In the genomic region with DNA sequence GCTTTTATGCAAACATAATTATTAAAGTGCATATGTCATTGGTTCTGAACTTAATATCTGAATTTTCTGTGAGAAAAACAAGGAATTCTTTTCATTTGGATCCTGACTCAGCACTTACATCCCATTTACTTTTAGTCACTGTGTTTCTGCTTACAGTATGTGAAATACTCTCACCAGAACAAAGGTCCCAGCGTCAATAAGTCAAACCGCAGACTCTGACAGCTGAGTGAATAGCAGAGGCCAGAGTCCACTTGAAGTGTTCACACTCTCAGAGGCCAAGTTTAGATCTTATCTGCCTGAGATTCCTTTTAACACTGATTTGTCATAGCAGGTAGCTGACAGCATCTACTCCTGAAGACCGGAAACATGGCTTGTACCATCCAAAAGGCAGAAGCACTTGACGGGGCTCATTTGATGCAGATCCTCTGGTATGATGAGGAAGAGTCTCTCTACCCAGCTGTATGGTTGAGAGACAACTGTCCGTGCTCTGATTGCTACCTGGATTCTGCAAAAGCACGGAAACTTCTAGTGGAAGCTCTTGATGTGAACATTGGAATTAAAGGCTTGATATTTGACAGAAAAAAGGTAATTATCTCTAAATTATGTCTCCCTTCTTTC, we compare ENCODE assay signal across 1 cellular context.
TF ChIP-seq lines count a peak whose summit lies in the region.

No MANE protein-coding gene starts in this region.

TF ChIP-seq in HepG2, 621 proteins besides CTCF, POLR2A, EP300 and RAD21 (continued from another document and continues in another):
- TF ChIP-seq, protein P1, sequence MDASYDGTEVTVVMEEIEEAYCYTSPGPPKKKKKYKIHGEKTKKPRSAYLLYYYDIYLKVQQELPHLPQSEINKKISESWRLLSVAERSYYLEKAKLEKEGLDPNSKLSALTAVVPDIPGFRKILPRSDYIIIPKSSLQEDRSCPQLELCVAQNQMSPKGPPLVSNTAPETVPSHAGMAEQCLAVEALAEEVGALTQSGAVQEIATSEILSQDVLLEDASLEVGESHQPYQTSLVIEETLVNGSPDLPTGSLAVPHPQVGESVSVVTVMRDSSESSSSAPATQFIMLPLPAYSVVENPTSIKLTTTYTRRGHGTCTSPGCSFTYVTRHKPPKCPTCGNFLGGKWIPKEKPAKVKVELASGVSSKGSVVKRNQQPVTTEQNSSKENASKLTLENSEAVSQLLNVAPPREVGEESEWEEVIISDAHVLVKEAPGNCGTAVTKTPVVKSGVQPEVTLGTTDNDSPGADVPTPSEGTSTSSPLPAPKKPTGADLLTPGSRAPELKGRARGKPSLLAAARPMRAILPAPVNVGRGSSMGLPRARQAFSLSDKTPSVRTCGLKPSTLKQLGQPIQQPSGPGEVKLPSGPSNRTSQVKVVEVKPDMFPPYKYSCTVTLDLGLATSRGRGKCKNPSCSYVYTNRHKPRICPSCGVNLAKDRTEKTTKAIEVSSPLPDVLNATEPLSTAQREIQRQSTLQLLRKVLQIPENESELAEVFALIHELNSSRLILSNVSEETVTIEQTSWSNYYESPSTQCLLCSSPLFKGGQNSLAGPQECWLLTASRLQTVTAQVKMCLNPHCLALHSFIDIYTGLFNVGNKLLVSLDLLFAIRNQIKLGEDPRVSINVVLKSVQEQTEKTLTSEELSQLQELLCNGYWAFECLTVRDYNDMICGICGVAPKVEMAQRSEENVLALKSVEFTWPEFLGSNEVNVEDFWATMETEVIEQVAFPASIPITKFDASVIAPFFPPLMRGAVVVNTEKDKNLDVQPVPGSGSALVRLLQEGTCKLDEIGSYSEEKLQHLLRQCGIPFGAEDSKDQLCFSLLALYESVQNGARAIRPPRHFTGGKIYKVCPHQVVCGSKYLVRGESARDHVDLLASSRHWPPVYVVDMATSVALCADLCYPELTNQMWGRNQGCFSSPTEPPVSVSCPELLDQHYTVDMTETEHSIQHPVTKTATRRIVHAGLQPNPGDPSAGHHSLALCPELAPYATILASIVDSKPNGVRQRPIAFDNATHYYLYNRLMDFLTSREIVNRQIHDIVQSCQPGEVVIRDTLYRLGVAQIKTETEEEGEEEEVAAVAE (CRISPR knock-in tag; IDR thresholded peaks at IDR 0.05; ENCODE audit: borderline replicate concordance): peak; percentile 82; the same call in 1 of the 2 replicates
- TF ChIP-seq, protein P2, sequence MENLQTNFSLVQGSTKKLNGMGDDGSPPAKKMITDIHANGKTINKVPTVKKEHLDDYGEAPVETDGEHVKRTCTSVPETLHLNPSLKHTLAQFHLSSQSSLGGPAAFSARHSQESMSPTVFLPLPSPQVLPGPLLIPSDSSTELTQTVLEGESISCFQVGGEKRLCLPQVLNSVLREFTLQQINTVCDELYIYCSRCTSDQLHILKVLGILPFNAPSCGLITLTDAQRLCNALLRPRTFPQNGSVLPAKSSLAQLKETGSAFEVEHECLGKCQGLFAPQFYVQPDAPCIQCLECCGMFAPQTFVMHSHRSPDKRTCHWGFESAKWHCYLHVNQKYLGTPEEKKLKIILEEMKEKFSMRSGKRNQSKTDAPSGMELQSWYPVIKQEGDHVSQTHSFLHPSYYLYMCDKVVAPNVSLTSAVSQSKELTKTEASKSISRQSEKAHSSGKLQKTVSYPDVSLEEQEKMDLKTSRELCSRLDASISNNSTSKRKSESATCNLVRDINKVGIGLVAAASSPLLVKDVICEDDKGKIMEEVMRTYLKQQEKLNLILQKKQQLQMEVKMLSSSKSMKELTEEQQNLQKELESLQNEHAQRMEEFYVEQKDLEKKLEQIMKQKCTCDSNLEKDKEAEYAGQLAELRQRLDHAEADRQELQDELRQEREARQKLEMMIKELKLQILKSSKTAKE (CRISPR knock-in tag; IDR thresholded peaks at IDR 0.05; ENCODE audit: borderline replicate concordance): peak; percentile 79
- TF ChIP-seq, protein P3, sequence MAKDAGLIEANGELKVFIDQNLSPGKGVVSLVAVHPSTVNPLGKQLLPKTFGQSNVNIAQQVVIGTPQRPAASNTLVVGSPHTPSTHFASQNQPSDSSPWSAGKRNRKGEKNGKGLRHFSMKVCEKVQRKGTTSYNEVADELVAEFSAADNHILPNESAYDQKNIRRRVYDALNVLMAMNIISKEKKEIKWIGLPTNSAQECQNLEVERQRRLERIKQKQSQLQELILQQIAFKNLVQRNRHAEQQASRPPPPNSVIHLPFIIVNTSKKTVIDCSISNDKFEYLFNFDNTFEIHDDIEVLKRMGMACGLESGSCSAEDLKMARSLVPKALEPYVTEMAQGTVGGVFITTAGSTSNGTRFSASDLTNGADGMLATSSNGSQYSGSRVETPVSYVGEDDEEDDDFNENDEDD (CRISPR knock-in tag; IDR thresholded peaks at IDR 0.05; ENCODE audit: borderline replicate concordance): no peak
- 0 out of 2 replicates have a peak, but pooled peaks have one; percentile 27 for TF ChIP-seq MIER2 (CRISPR knock-in tag; IDR thresholded peaks at IDR 0.05)
- TF ChIP-seq, protein P4, sequence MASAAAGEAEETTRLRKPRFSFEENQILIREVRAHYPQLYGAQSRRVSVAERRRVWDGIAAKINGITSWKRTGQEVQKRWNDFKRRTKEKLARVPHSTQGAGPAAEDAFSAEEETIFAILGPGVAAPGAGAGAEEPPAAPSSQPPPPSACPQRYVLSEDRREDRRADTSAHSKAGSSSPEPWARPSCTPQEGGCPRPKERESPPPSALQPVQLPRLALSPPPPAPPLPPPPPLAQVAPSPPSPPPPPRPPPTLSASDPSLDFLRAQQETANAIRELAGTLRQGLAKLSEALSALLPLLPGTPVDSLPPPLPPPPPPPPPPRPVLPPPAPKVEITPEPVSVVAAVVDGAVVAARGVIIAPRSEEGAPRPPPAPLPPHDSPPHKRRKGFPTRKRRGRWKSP (CRISPR knock-in tag; IDR thresholded peaks at IDR 0.05): 0 out of 2 replicates have a peak, but pooled peaks have one; percentile 30
- peak; percentile 79 for TF ChIP-seq FOXA3 (CRISPR knock-in tag; IDR thresholded peaks at IDR 0.05)
- TF ChIP-seq, protein P5, sequence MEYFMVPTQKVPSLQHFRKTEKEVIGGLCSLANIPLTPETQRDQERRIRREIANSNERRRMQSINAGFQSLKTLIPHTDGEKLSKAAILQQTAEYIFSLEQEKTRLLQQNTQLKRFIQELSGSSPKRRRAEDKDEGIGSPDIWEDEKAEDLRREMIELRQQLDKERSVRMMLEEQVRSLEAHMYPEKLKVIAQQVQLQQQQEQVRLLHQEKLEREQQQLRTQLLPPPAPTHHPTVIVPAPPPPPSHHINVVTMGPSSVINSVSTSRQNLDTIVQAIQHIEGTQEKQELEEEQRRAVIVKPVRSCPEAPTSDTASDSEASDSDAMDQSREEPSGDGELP (IDR thresholded peaks at IDR 0.05; ENCODE audit: borderline replicate concordance, low read depth): peak; percentile 96
- TF ChIP-seq, protein P6, sequence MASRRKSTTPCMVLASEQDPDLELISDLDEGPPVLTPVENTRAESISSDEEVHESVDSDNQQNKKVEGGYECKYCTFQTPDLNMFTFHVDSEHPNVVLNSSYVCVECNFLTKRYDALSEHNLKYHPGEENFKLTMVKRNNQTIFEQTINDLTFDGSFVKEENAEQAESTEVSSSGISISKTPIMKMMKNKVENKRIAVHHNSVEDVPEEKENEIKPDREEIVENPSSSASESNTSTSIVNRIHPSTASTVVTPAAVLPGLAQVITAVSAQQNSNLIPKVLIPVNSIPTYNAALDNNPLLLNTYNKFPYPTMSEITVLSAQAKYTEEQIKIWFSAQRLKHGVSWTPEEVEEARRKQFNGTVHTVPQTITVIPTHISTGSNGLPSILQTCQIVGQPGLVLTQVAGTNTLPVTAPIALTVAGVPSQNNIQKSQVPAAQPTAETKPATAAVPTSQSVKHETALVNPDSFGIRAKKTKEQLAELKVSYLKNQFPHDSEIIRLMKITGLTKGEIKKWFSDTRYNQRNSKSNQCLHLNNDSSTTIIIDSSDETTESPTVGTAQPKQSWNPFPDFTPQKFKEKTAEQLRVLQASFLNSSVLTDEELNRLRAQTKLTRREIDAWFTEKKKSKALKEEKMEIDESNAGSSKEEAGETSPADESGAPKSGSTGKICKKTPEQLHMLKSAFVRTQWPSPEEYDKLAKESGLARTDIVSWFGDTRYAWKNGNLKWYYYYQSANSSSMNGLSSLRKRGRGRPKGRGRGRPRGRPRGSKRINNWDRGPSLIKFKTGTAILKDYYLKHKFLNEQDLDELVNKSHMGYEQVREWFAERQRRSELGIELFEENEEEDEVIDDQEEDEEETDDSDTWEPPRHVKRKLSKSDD (CRISPR knock-in tag; IDR thresholded peaks at IDR 0.05; ENCODE audit: low read depth): no peak
- TF ChIP-seq, protein P7, sequence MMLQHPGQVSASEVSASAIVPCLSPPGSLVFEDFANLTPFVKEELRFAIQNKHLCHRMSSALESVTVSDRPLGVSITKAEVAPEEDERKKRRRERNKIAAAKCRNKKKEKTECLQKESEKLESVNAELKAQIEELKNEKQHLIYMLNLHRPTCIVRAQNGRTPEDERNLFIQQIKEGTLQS (CRISPR knock-in tag; IDR thresholded peaks at IDR 0.05): 0 out of 2 replicates have a peak, but pooled peaks have one; percentile 58
- TF ChIP-seq, protein P8, sequence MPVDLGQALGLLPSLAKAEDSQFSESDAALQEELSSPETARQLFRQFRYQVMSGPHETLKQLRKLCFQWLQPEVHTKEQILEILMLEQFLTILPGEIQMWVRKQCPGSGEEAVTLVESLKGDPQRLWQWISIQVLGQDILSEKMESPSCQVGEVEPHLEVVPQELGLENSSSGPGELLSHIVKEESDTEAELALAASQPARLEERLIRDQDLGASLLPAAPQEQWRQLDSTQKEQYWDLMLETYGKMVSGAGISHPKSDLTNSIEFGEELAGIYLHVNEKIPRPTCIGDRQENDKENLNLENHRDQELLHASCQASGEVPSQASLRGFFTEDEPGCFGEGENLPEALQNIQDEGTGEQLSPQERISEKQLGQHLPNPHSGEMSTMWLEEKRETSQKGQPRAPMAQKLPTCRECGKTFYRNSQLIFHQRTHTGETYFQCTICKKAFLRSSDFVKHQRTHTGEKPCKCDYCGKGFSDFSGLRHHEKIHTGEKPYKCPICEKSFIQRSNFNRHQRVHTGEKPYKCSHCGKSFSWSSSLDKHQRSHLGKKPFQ (CRISPR knock-in tag; IDR thresholded peaks at IDR 0.05; ENCODE audit: insufficient replicate concordance): peak; percentile 98
- TF ChIP-seq CREM (IDR thresholded peaks at IDR 0.05): peak; percentile 68
- TF ChIP-seq CREM (CRISPR knock-in tag; IDR thresholded peaks at IDR 0.05): no peak
- no peak for TF ChIP-seq MED8 (CRISPR knock-in tag; IDR thresholded peaks at IDR 0.05; ENCODE audit: insufficient replicate concordance)
- no peak for TF ChIP-seq SIN3B (IDR thresholded peaks at IDR 0.05; ENCODE audit: low read length)
- TF ChIP-seq ZNF382 (CRISPR knock-in tag; IDR thresholded peaks at IDR 0.05; ENCODE audit: borderline replicate concordance): no peak
- TF ChIP-seq NR2F6 (IDR thresholded peaks at IDR 0.05): peak; percentile 83
- TF ChIP-seq NR2F6 (CRISPR knock-in tag; IDR thresholded peaks at IDR 0.05): peak; percentile 79
- TF ChIP-seq ZNF251 (CRISPR knock-in tag; IDR thresholded peaks at IDR 0.05): no peak
- TF ChIP-seq, protein P9, sequence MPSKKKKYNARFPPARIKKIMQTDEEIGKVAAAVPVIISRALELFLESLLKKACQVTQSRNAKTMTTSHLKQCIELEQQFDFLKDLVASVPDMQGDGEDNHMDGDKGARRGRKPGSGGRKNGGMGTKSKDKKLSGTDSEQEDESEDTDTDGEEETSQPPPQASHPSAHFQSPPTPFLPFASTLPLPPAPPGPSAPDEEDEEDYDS (CRISPR knock-in tag; IDR thresholded peaks at IDR 0.05): peak; percentile 47; the same call in 1 of the 2 replicates
- TF ChIP-seq RARA (CRISPR knock-in tag; IDR thresholded peaks at IDR 0.05): peak; percentile 95
- TF ChIP-seq ZNF724P (CRISPR knock-in tag; IDR thresholded peaks at IDR 0.05; ENCODE audit: borderline replicate concordance): no peak
- peak; percentile 86; the same call in 1 of the 2 replicates for TF ChIP-seq FOXK1 (CRISPR knock-in tag; IDR thresholded peaks at IDR 0.05; ENCODE audit: borderline replicate concordance, low read depth)
- TF ChIP-seq, protein P10, sequence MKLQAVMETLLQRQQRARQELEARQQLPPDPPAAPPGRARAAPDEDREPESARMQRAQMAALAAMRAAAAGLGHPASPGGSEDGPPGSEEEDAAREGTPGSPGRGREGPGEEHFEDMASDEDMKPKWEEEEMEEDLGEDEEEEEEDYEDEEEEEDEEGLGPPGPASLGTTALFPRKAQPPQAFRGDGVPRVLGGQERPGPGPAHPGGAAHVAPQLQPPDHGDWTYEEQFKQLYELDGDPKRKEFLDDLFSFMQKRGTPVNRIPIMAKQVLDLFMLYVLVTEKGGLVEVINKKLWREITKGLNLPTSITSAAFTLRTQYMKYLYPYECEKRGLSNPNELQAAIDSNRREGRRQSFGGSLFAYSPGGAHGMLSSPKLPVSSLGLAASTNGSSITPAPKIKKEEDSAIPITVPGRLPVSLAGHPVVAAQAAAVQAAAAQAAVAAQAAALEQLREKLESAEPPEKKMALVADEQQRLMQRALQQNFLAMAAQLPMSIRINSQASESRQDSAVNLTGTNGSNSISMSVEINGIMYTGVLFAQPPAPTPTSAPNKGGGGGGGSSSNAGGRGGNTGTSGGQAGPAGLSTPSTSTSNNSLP (IDR thresholded peaks at IDR 0.05; ENCODE audit: low read depth, low read length): peak; percentile 44; the same call in 1 of the 2 replicates
- no peak for TF ChIP-seq ZNF772 (CRISPR knock-in tag; IDR thresholded peaks at IDR 0.05)
- peak; percentile 69 for TF ChIP-seq HDAC1 (CRISPR knock-in tag; IDR thresholded peaks at IDR 0.05)
- peak; percentile 49 to 94; a peak in 3 of 4 replicates for TF ChIP-seq NR2F1 (CRISPR knock-in tag; IDR thresholded peaks at IDR 0.05)
- TF ChIP-seq, protein P11, sequence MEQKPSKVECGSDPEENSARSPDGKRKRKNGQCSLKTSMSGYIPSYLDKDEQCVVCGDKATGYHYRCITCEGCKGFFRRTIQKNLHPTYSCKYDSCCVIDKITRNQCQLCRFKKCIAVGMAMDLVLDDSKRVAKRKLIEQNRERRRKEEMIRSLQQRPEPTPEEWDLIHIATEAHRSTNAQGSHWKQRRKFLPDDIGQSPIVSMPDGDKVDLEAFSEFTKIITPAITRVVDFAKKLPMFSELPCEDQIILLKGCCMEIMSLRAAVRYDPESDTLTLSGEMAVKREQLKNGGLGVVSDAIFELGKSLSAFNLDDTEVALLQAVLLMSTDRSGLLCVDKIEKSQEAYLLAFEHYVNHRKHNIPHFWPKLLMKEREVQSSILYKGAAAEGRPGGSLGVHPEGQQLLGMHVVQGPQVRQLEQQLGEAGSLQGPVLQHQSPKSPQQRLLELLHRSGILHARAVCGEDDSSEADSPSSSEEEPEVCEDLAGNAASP (CRISPR knock-in tag; IDR thresholded peaks at IDR 0.05; ENCODE audit: borderline replicate concordance): peak; percentile 57; the same call in 1 of the 2 replicates
- TF ChIP-seq ZNF317 (CRISPR knock-in tag; IDR thresholded peaks at IDR 0.05): peak; percentile 73; the same call in 1 of the 2 replicates
- peak; percentile 49; the same call in 1 of the 2 replicates for TF ChIP-seq YEATS2 (CRISPR knock-in tag; IDR thresholded peaks at IDR 0.05; ENCODE audit: borderline replicate concordance)
- TF ChIP-seq ZIK1 (CRISPR knock-in tag; IDR thresholded peaks at IDR 0.05; ENCODE audit: borderline replicate concordance, low read depth): no peak
- peak; percentile 51; the same call in 1 of the 2 replicates for TF ChIP-seq FOXJ3 (CRISPR knock-in tag; IDR thresholded peaks at IDR 0.05; ENCODE audit: borderline replicate concordance)
